ENCODE assay signal across 17 cellular contexts in the genomic region with DNA sequence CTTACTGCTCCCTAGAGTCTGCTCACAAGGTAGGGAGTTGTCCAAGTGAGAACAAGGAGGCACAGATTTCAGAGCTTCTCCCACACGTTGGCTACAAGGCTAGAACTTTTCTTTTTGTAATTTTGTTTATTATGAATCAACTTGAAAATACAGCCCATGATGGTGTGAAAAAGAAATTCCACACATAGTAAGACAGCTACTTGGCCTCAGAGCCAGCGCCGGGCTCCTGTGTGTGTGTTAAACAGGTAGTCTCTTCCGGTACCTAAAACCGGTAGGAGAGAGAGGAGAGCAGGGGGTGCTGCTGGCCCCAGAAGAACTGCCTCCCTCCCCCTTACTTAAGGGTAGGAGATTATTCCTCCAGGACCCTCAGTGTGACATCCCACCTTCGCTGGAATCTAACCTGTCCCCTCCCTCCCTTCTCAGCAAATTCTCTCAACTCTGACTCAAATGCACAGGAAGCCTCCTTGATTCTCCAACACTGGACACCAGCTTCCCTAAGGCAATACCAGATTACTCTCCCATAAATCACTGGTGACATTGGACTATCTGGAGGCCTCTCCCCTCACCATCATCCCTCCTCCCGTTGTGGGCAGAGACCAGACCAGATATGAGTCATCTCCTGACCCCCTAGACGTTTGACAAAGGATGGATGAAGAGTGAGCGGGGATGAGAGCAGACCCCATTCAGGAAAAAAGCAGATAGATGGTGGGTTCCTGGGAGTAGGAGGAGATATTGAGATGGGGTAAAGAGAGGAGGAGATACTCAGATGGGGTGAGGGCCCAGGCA. TPM values are rescaled to one million over a fixed set of nuclear protein-coding genes. Genes with fewer than 3 reads are reported as not detected.
DNase-seq lines count a peak whose midpoint lies in the region; ATAC-seq, FAIRE-seq and TF ChIP-seq lines count a peak whose summit lies in the region.
"Had no signal": no experiment of that assay in that cellular context is flagged by ENCODE, and none has a peak within 500 bp of the region (broad histone marks: within the 10 kb centered on the region; RNA-seq: fewer than 3 reads in every experiment).

No MANE protein-coding gene starts in this region.

- H3K4me2 ChIP-seq in DOHH2 (ENCODE audit: low read length): peak overlapping the region; percentile 56
- no peak overlapping the region for H3K4me2 ChIP-seq in Loucy (ENCODE audit: low read depth, low read length, poor library complexity, severe bottlenecking)
- no peak overlapping the region for H3K4me2 ChIP-seq in osteoblast (ENCODE audit: insufficient read depth, low read length)
- H3K4me2 ChIP-seq: smooth muscle cell had no signal

- peaks cover 5% of the 10 kb centered on the region for H3K36me3 ChIP-seq in DOHH2 (ENCODE audit: control insufficient read depth, low read length)
- no peaks in the 10 kb centered on the region for H3K36me3 ChIP-seq in Loucy (ENCODE audit: insufficient read depth, low read length)
- H3K36me3 ChIP-seq in osteoblast (ENCODE audit: insufficient read depth, low read length): no peaks in the 10 kb centered on the region
- H3K36me3 ChIP-seq in A673 (ENCODE audit: insufficient read depth, low read length, poor library complexity, severe bottlenecking): no peaks in the 10 kb centered on the region
- H3K36me3 ChIP-seq: thyroid gland had no signal

- H3K4me1 ChIP-seq in DOHH2 (ENCODE audit: control insufficient read depth, low read length) (peaks cover 27% of the 10 kb centered on the region), Loucy (ENCODE audit: insufficient read depth, low read length, poor library complexity, severe bottlenecking) (peaks cover 27% of the 10 kb centered on the region), osteoblast (ENCODE audit: insufficient read depth, low read length) (peaks cover 6% of the 10 kb centered on the region), A673 (ENCODE audit: insufficient read depth, low read length, poor library complexity, severe bottlenecking) (no peaks in the 10 kb centered on the region)

- DNase-seq in epithelial cell of esophagus (ENCODE audit: low read depth) (peak; percentile 29), osteoblast (ENCODE audit: insufficient read length, low spot score, missing footprints) (peak; percentile 63), GM19239 (ENCODE audit: insufficient read length, low spot score) (no peak), activated gamma-delta T cell (lab: John Stamatoyannopoulos, UW) (no peak), A673 (ENCODE audit: low spot score) (no peak)
- DNase-seq: activated B cell treated with CpG ODN at 0.5 μM for 24 hours, Right ventricle myocardium superior had no signal

- CTCF ChIA-PET in A673 (lab: Charles Lee): interaction anchor here (0.7 kb wide), 1 partner anchor 10 kb away, joined by 4 read pairs; no protein-coding TSS in a partner anchor

- TF ChIP-seq CTCF in DOHH2 (IDR thresholded peaks at IDR 0.05; ENCODE audit: low read depth, low read length, poor library complexity, severe bottlenecking): no peak
- TF ChIP-seq CTCF in Loucy (conservative IDR thresholded peaks at IDR 0.05; ENCODE audit: low read length): no peak
- TF ChIP-seq CTCF in epithelial cell of esophagus (IDR thresholded peaks at IDR 0.05; ENCODE audit: insufficient read depth, low read depth, low read length, missing control alignments): no peak
- no peak for TF ChIP-seq CTCF in osteoblast (IDR thresholded peaks at IDR 0.05; ENCODE audit: extremely low read depth, low read depth, low read length)
- no peak for TF ChIP-seq CTCF in A673 (conservative IDR thresholded peaks at IDR 0.05; ENCODE audit: low read depth, low read length)

- no peaks in the 10 kb centered on the region for H4K20me1 ChIP-seq in DOHH2 (ENCODE audit: control insufficient read depth, insufficient read depth, low read depth, low read length)
- H4K20me1 ChIP-seq in Loucy (ENCODE audit: insufficient read depth, low read length, poor library complexity, severe bottlenecking): no peaks in the 10 kb centered on the region
- peaks cover under 1% of the 10 kb centered on the region for H4K20me1 ChIP-seq in osteoblast (ENCODE audit: insufficient read depth, low read length)

- intact Hi-C loops in A673 (cut with micrococcal nuclease; ENCODE audit: unreplicated experiment): no loop called here

- H3K4me3 ChIP-seq in DOHH2 (ENCODE audit: low read length) (no peak overlapping the region), Loucy (ENCODE audit: low read length, poor library complexity, severe bottlenecking) (no peak overlapping the region), epithelial cell of esophagus (ENCODE audit: low read length) (no peak overlapping the region), osteoblast (ENCODE audit: insufficient read depth, low read length) (no peak overlapping the region), A673 (ENCODE audit: low read depth, low read length, poor library complexity, severe bottlenecking) (no peak overlapping the region)
- H3K4me3 ChIP-seq: smooth muscle cell, thyroid gland had no signal

- 0 out of 2 replicates have a peak overlapping the region, but pooled peaks have one; percentile 47 for H2AFZ ChIP-seq in Loucy (ENCODE audit: low read length)
- H2AFZ ChIP-seq in osteoblast (ENCODE audit: low read length): no peak overlapping the region

- POLR2A ChIA-PET in A673 (lab: Charles Lee; ENCODE audit: low non-redundant PET): no interaction called here

- no peak for ATAC-seq in GM19023 (IDR thresholded peaks at IDR 0.05; ENCODE audit: unreplicated experiment)

- no peak overlapping the region for H3K27ac ChIP-seq in DOHH2 (ENCODE audit: low read depth, low read length)
- no peak overlapping the region for H3K27ac ChIP-seq in osteoblast (ENCODE audit: low read depth, low read length)
- no peak overlapping the region for H3K27ac ChIP-seq in A673 (ENCODE audit: low read depth, low read length, poor library complexity, severe bottlenecking)
- H3K27ac ChIP-seq: epithelial cell of prostate, thyroid gland had no signal

- H3K9ac ChIP-seq in Loucy (ENCODE audit: low read depth, low read length, poor library complexity, severe bottlenecking): peak overlapping the region; percentile 13

- H3K9me3 ChIP-seq in DOHH2 (ENCODE audit: control insufficient read depth, insufficient read depth, low read length) (no peaks in the 10 kb centered on the region), Loucy (ENCODE audit: insufficient read depth, low read depth, low read length) (no peaks in the 10 kb centered on the region), osteoblast (ENCODE audit: low read depth, low read length) (no peaks in the 10 kb centered on the region), A673 (ENCODE audit: low read depth, low read length, poor library complexity, severe bottlenecking) (no peaks in the 10 kb centered on the region)
- H3K9me3 ChIP-seq: thyroid gland had no signal

- H3K9me2 ChIP-seq in DOHH2 (replicated peaks; ENCODE audit: control insufficient read depth, low read length): no peaks in the 10 kb centered on the region
- no peaks in the 10 kb centered on the region for H3K9me2 ChIP-seq in Loucy (replicated peaks; ENCODE audit: low read depth, low read length)

- H3K79me2 ChIP-seq in DOHH2 (ENCODE audit: control insufficient read depth, low read length) (peaks cover 8% of the 10 kb centered on the region), Loucy (ENCODE audit: insufficient read depth, low read length) (peaks cover 12% of the 10 kb centered on the region), osteoblast (ENCODE audit: insufficient read depth, low read length) (peaks cover 5% of the 10 kb centered on the region)

- FAIRE-seq in GM19239 (lab: Jason Lieb, UNC): no peak
- FAIRE-seq: astrocyte, colon, GM18507 had no signal

- no peaks in the 10 kb centered on the region for H3K27me3 ChIP-seq in DOHH2 (ENCODE audit: control insufficient read depth, low read length)
- no peaks in the 10 kb centered on the region for H3K27me3 ChIP-seq in Loucy (ENCODE audit: insufficient read depth, low read length, poor library complexity, severe bottlenecking)
- H3K27me3 ChIP-seq in osteoblast (ENCODE audit: insufficient read depth, low read length): peaks cover 5% of the 10 kb centered on the region
- H3K27me3 ChIP-seq in A673 (replicated peaks; ENCODE audit: insufficient read depth, low read depth, low read length, poor library complexity): no peaks in the 10 kb centered on the region
- H3K27me3 ChIP-seq: thyroid gland had no signal

- BruUV-seq in A673 (replicated peaks; lab: Mats Ljungman, UMichigan): no TSS peak

- peaks cover 5% of the 10 kb centered on the region for H3F3A ChIP-seq in DOHH2 (ENCODE audit: control insufficient read depth, insufficient read depth)
- H3F3A ChIP-seq in Loucy (ENCODE audit: low read depth): no peaks in the 10 kb centered on the region

RNA-seq across cellular contexts. Expression of a gene that starts 4.5 kb away (rescaled TPM):
- total RNA-seq in osteoblast: 46.9 and 48.5 TPM in 2 replicates
- total RNA-seq in A673 (2021): 25.8 and 29.0 TPM in 2 replicates

RNA-seq across cellular contexts. Expression of a gene that starts 8.9 kb away (rescaled TPM):
- under 0.01 TPM in 1 of 2 replicates, not detected in the other for total RNA-seq in osteoblast
- 0.48 TPM in 1 of 2 replicates, not detected in the other for total RNA-seq in A673 (2021)
- total RNA-seq: activated B cell treated with CpG ODN at 0.5 μM for 24 hours, astrocyte, liver, Right ventricle myocardium superior, thyroid gland had no signal

RNA-seq across cellular contexts. Expression of a gene that starts 12.2 kb away (rescaled TPM):
- total RNA-seq in osteoblast (5.8 and 6.5 TPM in 2 replicates), A673 (2021) (7.1 and 13.8 TPM in 2 replicates)

RNA-seq across cellular contexts. Expression of a gene that starts 22.9 kb away (rescaled TPM):
- total RNA-seq in osteoblast (76.7 and 81.3 TPM in 2 replicates), A673 (2021) (2.2 and 3.8 TPM in 2 replicates)

Comparison
In these comparisons a context has a peak if more than half of its experiments do, and no peak if none do; other contexts are left out.
1. DNase-seq: peak in epithelial cell of esophagus (single experiment) and osteoblast (single experiment); none in GM19239 (single experiment), activated gamma-delta T cell (single experiment) and A673 (single experiment).